17 cellular contexts compared by ENCODE assay signal in the genomic region with DNA sequence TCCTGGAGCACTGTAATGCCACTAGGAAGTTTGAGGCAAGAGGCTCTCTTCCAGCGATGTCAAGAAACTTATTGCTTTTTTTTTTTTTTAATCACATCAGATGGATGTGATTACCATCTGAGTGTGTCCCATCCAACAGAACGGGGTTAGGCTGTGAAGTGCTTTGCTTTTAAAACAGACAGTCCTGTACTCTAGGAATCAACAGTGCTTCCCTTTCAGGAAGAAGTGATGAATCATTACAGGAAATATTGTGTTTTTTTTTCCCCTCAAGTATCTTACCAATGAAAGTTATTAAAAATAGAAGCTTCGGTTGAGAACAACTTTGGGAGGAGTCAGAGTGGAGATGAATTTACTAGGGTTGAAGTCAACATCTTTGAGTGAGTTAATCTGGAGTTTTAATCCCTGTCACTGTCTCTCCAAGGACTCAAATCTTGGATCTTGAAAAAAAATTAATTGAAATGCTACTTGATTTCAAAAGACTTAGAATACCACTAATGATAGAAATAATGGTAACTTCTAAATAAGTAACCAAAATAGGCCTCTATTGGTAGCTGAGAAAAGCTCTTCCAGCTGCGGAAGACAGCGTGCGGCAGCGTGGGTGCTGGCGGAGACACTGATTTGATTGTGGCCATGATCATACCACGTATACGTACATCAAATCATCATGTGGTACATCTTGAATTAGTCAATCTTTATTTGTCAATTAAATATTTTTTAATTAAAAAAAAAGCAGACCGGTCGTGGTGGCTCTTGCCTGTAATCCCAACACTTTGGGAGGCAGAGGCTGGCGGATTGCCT. TPM values are rescaled to one million over a fixed set of nuclear protein-coding genes. Genes with fewer than 3 reads are reported as not detected.
DNase-seq lines count a peak whose midpoint lies in the region; ATAC-seq, FAIRE-seq and TF ChIP-seq lines count a peak whose summit lies in the region.
"Had no signal": no experiment of that assay in that cellular context is flagged by ENCODE, and none has a peak within 500 bp of the region (broad histone marks: within the 10 kb centered on the region; RNA-seq: fewer than 3 reads in every experiment).

No MANE protein-coding gene starts in this region.

- H3K4me2 ChIP-seq in astrocyte (ENCODE audit: low read length): no peak overlapping the region
- no peak overlapping the region for H3K4me2 ChIP-seq in hepatocyte

- ATAC-seq in HG03521 (IDR thresholded peaks at IDR 0.05; ENCODE audit: unreplicated experiment): no peak
- ATAC-seq in HG02970 (IDR thresholded peaks at IDR 0.05; ENCODE audit: low FRiP score, unreplicated experiment): no peak
- ATAC-seq: activated T-cell treated with anti-CD3 and anti-CD28 coated beads, Interleukin-2, amount 50 U/mL, for 72 hours; body of pancreas; naive thymus-derived CD8-positive, alpha-beta T cell had no signal

- H2AFZ ChIP-seq in astrocyte (ENCODE audit: low read depth, low read length): no peak overlapping the region
- H2AFZ ChIP-seq in hepatocyte: no peak overlapping the region

- H3K4me1 ChIP-seq in astrocyte (ENCODE audit: insufficient read depth, low read length) (no peaks in the 10 kb centered on the region), hepatocyte (ENCODE audit: insufficient read depth) (peaks cover 16% of the 10 kb centered on the region), tibial nerve (peaks cover 0 to 5% (median 0%) of the 10 kb centered on the region in 4 donors)

- no peak overlapping the region for H3K27ac Mint-ChIP-seq in astrocyte (ENCODE audit: unreplicated experiment)
- H3K27ac Mint-ChIP-seq in chondrocyte (ENCODE audit: unreplicated experiment): no peak overlapping the region
- H3K27ac Mint-ChIP-seq: activated T-cell treated with anti-CD3 and anti-CD28 coated beads, Interleukin-2, amount 50 U/mL, for 72 hours; immature natural killer cell; naive thymus-derived CD8-positive, alpha-beta T cell had no signal

- H3K27me3 Mint-ChIP-seq in astrocyte (ENCODE audit: low read depth, unreplicated experiment) (peaks cover 10% of the 10 kb centered on the region), chondrocyte (ENCODE audit: low read depth) (no peaks in the 10 kb centered on the region)

- H3K4me3 Mint-ChIP-seq in astrocyte (ENCODE audit: unreplicated experiment) (no peak overlapping the region), chondrocyte (ENCODE audit: unreplicated experiment) (no peak overlapping the region)
- H3K4me3 Mint-ChIP-seq: activated T-cell treated with anti-CD3 and anti-CD28 coated beads, Interleukin-2, amount 50 U/mL, for 72 hours; immature natural killer cell; naive thymus-derived CD8-positive, alpha-beta T cell had no signal

- H3K9me3 ChIP-seq in astrocyte (ENCODE audit: insufficient read depth, low read depth, low read length): no peaks in the 10 kb centered on the region
- no peaks in the 10 kb centered on the region for H3K9me3 ChIP-seq in hepatocyte (ENCODE audit: low read depth)
- no peaks in the 10 kb centered on the region for H3K9me3 ChIP-seq in tibial nerve
- H3K9me3 ChIP-seq: body of pancreas had no signal

- H3K9ac ChIP-seq in astrocyte (ENCODE audit: low read length): no peak overlapping the region

- DNase-seq in A172 (ENCODE audit: low spot score) (peak; percentile 54), HPDE6-E6E7 (ENCODE audit: extremely low spot score) (peak; percentile 48), astrocyte (ENCODE audit: low read depth) (peak; percentile 32), hepatocyte (ENCODE audit: low spot score) (no peak), tibial nerve (ENCODE audit: low spot score in 2 of 2) (no peak), chondrocyte (ENCODE audit: low spot score) (no peak)
- DNase-seq: activated CD4-positive, CD25-positive, alpha-beta regulatory T cell treated with anti-CD3 and anti-CD28 coated beads, Interleukin-2, amount 50 U/mL, for 72 hours; activated T-cell treated with anti-CD3 and anti-CD28 coated beads, Interleukin-2, amount 50 U/mL, for 72 hours; body of pancreas; erythroblast; immature natural killer cell; naive thymus-derived CD8-positive, alpha-beta T cell; NCI-H1092; NCI-H526 had no signal

- 86% methylated on average over 13 of the region's 13 CpGs for WGBS in hepatocyte (ENCODE audit: low lambda C conversion rate, missing lambda C conversion rate)
- WGBS in tibial nerve, 2 donors: 77 to 78% methylated on average over 13 of the region's 13 CpGs

- H3K27ac ChIP-seq in astrocyte (ENCODE audit: low read depth, low read length): no peak overlapping the region
- H3K27ac ChIP-seq in hepatocyte: peak overlapping the region; percentile 18
- H3K27ac ChIP-seq in tibial nerve: no peak overlapping the region
- H3K27ac ChIP-seq: body of pancreas, HL-60 had no signal

- H3K27me3 ChIP-seq in astrocyte (ENCODE audit: insufficient read depth, low read length) (no peaks in the 10 kb centered on the region), hepatocyte (no peaks in the 10 kb centered on the region), tibial nerve (no peaks in the 10 kb centered on the region)
- H3K27me3 ChIP-seq: body of pancreas had no signal

- H3K36me3 ChIP-seq in astrocyte (ENCODE audit: insufficient read depth, low read length) (no peaks in the 10 kb centered on the region), hepatocyte (replicated peaks; ENCODE audit: insufficient read depth, low read depth) (no peaks in the 10 kb centered on the region), tibial nerve (no peaks in the 10 kb centered on the region)

- no peak for TF ChIP-seq POLR2A in tibial nerve (IDR thresholded peaks at IDR 0.05)

- H3K79me2 ChIP-seq in astrocyte (ENCODE audit: insufficient read depth, low read length): no peaks in the 10 kb centered on the region
- H3K79me2 ChIP-seq in hepatocyte: no peaks in the 10 kb centered on the region

- H3K36me3 Mint-ChIP-seq in astrocyte (ENCODE audit: low read depth, unreplicated experiment) (no peaks in the 10 kb centered on the region), chondrocyte (ENCODE audit: low read depth) (no peaks in the 10 kb centered on the region)
- H3K36me3 Mint-ChIP-seq: naive thymus-derived CD8-positive, alpha-beta T cell had no signal

- H3K4me3 ChIP-seq in astrocyte (ENCODE audit: insufficient read depth, low read depth, low read length) (no peak overlapping the region), hepatocyte (no peak overlapping the region), tibial nerve (no peak overlapping the region)
- H3K4me3 ChIP-seq: body of pancreas had no signal

- TF ChIP-seq EP300 in tibial nerve (IDR thresholded peaks at IDR 0.05): peak in 1 of 2 donors; percentile 38

- no peaks in the 10 kb centered on the region for H3K9me3 Mint-ChIP-seq in astrocyte (ENCODE audit: unreplicated experiment)
- H3K9me3 Mint-ChIP-seq in chondrocyte (ENCODE audit: low read depth): no peaks in the 10 kb centered on the region
- H3K9me3 Mint-ChIP-seq: activated T-cell treated with anti-CD3 and anti-CD28 coated beads, Interleukin-2, amount 50 U/mL, for 72 hours; immature natural killer cell had no signal

- H4K20me1 ChIP-seq in astrocyte (ENCODE audit: insufficient read depth, low read length) (no peaks in the 10 kb centered on the region), hepatocyte (ENCODE audit: insufficient read depth, poor library complexity, severe bottlenecking) (no peaks in the 10 kb centered on the region)

- TF ChIP-seq CTCF in astrocyte (IDR thresholded peaks at IDR 0.05; ENCODE audit: insufficient read depth, low read depth, low read length) (no peak), hepatocyte (IDR thresholded peaks at IDR 0.05; ENCODE audit: poor library complexity) (no peak), tibial nerve (IDR thresholded peaks at IDR 0.05) (no peak), chondrocyte (IDR thresholded peaks at IDR 0.05) (no peak)

- FAIRE-seq in astrocyte (lab: Jason Lieb, UNC): no peak

- H3K4me1 Mint-ChIP-seq in astrocyte (ENCODE audit: low read depth, unreplicated experiment) (peaks cover 15% of the 10 kb centered on the region), chondrocyte (ENCODE audit: low read depth) (peaks cover 10% of the 10 kb centered on the region)

- H3K9me2 ChIP-seq in hepatocyte (replicated peaks; ENCODE audit: insufficient read depth): no peaks in the 10 kb centered on the region

RNA-seq across cellular contexts. Expression of gene GATA6, which starts 45.5 kb away (rescaled TPM):
- total RNA-seq in A172 (2014; rRNA removed; shearing (Covaris generic)): 3.9 and 4.3 TPM in 2 replicates
- 9.4 and 10.9 TPM in 2 replicates for total RNA-seq in astrocyte
- total RNA-seq in hepatocyte: 122 and 125 TPM in 2 replicates
- polyA plus RNA-seq in hepatocyte: 116 and 128 TPM in 2 replicates
- total RNA-seq in tibial nerve: 1 to 10 TPM; 4.2 to 8.4 (median 7.2) TPM
- total RNA-seq in chondrocyte: 3.6 to 13.9 TPM (median 13.1 TPM) in 3 replicates

Comparison
In these comparisons a context has a peak if more than half of its experiments do, and no peak if none do; other contexts are left out.
1. DNase-seq: peak in A172 (single experiment), HPDE6-E6E7 (single experiment) and astrocyte (single experiment); none in hepatocyte (single experiment), tibial nerve (0 of 2) and chondrocyte (single experiment).